Comparison of ENCODE assay signal across 1 cellular context in the genomic region with DNA sequence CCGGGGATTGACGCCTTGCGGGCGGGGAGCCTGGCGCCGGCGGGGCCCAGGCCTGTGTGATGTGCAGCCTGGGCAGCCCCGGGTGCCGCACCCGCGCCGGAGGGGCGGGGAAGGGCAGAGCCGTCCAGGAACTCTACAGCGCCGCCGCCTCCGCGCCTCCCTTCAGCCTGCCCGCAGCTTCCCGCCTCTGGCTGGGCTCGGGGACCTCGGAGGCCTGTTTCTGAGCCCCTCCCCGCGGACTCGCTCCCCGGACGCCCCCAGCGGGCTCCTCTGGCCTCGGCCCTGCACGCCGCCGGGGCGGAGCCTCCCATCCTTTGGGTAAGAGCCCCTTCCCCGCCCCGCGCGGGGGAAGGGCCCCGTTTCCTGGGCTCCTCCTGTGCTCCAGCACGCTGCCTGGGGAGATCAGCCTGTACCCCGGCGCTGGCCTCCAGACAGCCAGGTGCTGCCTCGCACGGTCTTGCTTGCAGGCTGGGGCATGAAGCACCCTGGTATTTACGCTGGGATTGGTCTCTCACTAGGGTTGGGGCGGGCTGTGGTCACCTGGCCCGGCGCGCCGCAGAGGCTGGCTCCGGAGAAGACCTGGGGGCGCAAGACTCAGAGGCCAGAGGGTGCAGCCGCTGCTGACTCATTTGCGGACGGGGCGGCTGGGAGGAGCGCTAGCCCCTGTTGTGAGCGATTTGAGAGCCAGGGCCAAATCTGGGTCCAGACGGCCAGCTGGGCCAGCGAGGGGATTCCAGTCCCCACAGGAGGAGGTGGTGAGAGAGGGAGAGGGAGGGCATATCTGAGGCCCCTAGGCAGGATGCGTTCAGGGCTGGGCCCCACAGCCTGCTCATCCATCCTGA.
TF ChIP-seq lines count a peak whose summit lies in the region.

No MANE protein-coding gene starts in this region.

TF ChIP-seq in HepG2, 621 proteins besides CTCF, POLR2A, EP300 and RAD21 (continued from another document and continues in another):
- TF ChIP-seq ZNF275 (CRISPR knock-in tag; IDR thresholded peaks at IDR 0.05; ENCODE audit: borderline replicate concordance) (peak; percentile 59; the same call in 1 of the 2 replicates), ZFY (CRISPR knock-in tag; IDR thresholded peaks at IDR 0.05) (peak; percentile 85), MIER2 (CRISPR knock-in tag; IDR thresholded peaks at IDR 0.05) (no peak), GMEB1 (CRISPR knock-in tag; IDR thresholded peaks at IDR 0.05; ENCODE audit: borderline replicate concordance) (peak; percentile 57), SKI (IDR thresholded peaks at IDR 0.05; ENCODE audit: partially characterized antibody) (peak; percentile 28), ZNF337 (CRISPR knock-in tag; IDR thresholded peaks at IDR 0.05; ENCODE audit: borderline replicate concordance, low read depth) (peak; percentile 45; the same call in 1 of the 2 replicates), ISL2 (CRISPR knock-in tag; IDR thresholded peaks at IDR 0.05) (peak; percentile 51), ZNF781 (CRISPR knock-in tag; IDR thresholded peaks at IDR 0.05; ENCODE audit: borderline replicate concordance, not compliant biosample characterization) (no peak), ZBTB14 (CRISPR knock-in tag; IDR thresholded peaks at IDR 0.05) (peak; percentile 35; the same call in 1 of the 2 replicates), ZBTB2 (CRISPR knock-in tag; IDR thresholded peaks at IDR 0.05; ENCODE audit: low read depth) (peak; percentile 81), ELF4 (CRISPR knock-in tag; IDR thresholded peaks at IDR 0.05; ENCODE audit: borderline replicate concordance) (peak; percentile 39; the same call in 1 of the 2 replicates), TAF1 (CRISPR knock-in tag; IDR thresholded peaks at IDR 0.05) (peak; percentile 49), ISX (CRISPR knock-in tag; conservative IDR thresholded peaks at IDR 0.05) (0 out of 2 replicates have a peak, but pooled peaks have one; percentile 76), THAP9 (CRISPR knock-in tag; IDR thresholded peaks at IDR 0.05; ENCODE audit: borderline replicate concordance) (peak; percentile 37; the same call in 1 of the 2 replicates), ZSCAN31 (CRISPR knock-in tag; IDR thresholded peaks at IDR 0.05; ENCODE audit: low read depth) (peak; percentile 95), BRD4 (CRISPR knock-in tag; IDR thresholded peaks at IDR 0.05) (peak; percentile 71), YEATS4 (CRISPR knock-in tag; IDR thresholded peaks at IDR 0.05; ENCODE audit: borderline replicate concordance) (peak; percentile 52; the same call in 1 of the 2 replicates), YY1 (IDR thresholded peaks at IDR 0.05; ENCODE audit: insufficient read depth, insufficient replicate concordance, low read depth, low read length) (peak; percentile 39), ZNF160 (CRISPR knock-in tag; IDR thresholded peaks at IDR 0.05) (peak; percentile 81), NFE2 (CRISPR knock-in tag; IDR thresholded peaks at IDR 0.05) (0 out of 2 replicates have a peak, but pooled peaks have one; percentile 18), ZNF253 (CRISPR knock-in tag; IDR thresholded peaks at IDR 0.05; ENCODE audit: borderline replicate concordance) (peak; percentile 72; the same call in 1 of the 2 replicates), CBFB (CRISPR knock-in tag; IDR thresholded peaks at IDR 0.05) (peak; percentile 16; the same call in 1 of the 2 replicates), ZNF264 (CRISPR knock-in tag; IDR thresholded peaks at IDR 0.05) (no peak), PTBP1 (IDR thresholded peaks at IDR 0.05; ENCODE audit: low read depth, low read length, poor library complexity, severe bottlenecking) (no peak), SAFB2 (CRISPR knock-in tag; IDR thresholded peaks at IDR 0.05; ENCODE audit: borderline replicate concordance, low read depth) (peak; percentile 72; the same call in 1 of the 2 replicates), SALL1 (CRISPR knock-in tag; IDR thresholded peaks at IDR 0.05) (peak; percentile 24; the same call in 1 of the 2 replicates), PHF8 (CRISPR knock-in tag; IDR thresholded peaks at IDR 0.05) (peak; percentile 80), ZNF407 (CRISPR knock-in tag; IDR thresholded peaks at IDR 0.05; ENCODE audit: not compliant biosample characterization) (no peak), WIZ (CRISPR knock-in tag; IDR thresholded peaks at IDR 0.05) (no peak), ZNF761 (CRISPR knock-in tag; conservative IDR thresholded peaks at IDR 0.05) (peak; percentile 67; the same call in 1 of the 2 replicates)
- TF ChIP-seq, protein P1, sequence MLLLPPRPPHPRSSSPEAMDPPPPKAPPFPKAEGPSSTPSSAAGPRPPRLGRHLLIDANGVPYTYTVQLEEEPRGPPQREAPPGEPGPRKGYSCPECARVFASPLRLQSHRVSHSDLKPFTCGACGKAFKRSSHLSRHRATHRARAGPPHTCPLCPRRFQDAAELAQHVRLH (CRISPR knock-in tag; IDR thresholded peaks at IDR 0.05; ENCODE audit: borderline replicate concordance, low read depth): 0 out of 2 replicates have a peak, but pooled peaks have one; percentile 24
- TF ChIP-seq, protein P2, sequence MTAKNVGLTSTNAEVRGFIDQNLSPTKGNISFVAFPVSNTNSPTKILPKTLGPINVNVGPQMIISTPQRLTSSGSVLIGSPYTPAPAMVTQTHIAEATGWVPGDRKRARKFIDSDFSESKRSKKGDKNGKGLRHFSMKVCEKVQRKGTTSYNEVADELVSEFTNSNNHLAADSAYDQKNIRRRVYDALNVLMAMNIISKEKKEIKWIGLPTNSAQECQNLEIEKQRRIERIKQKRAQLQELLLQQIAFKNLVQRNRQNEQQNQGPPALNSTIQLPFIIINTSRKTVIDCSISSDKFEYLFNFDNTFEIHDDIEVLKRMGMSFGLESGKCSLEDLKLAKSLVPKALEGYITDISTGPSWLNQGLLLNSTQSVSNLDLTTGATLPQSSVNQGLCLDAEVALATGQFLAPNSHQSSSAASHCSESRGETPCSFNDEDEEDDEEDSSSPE (CRISPR knock-in tag; IDR thresholded peaks at IDR 0.05): peak; percentile 82
- TF ChIP-seq, protein P3, sequence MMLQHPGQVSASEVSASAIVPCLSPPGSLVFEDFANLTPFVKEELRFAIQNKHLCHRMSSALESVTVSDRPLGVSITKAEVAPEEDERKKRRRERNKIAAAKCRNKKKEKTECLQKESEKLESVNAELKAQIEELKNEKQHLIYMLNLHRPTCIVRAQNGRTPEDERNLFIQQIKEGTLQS (CRISPR knock-in tag; IDR thresholded peaks at IDR 0.05): peak; percentile 65; the same call in 1 of the 2 replicates
- TF ChIP-seq, protein P4, sequence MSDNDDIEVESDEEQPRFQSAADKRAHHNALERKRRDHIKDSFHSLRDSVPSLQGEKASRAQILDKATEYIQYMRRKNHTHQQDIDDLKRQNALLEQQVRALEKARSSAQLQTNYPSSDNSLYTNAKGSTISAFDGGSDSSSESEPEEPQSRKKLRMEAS (IDR thresholded peaks at IDR 0.05): peak; percentile 61; the same call in 1 of the 2 replicates
